Comparison of ENCODE assay signal across 32 cellular contexts in genomic region chr17:59767176-59767575, GRCh38. TPM values are rescaled to one million over a fixed set of nuclear protein-coding genes. Genes with fewer than 3 reads are reported as not detected.
DNase-seq lines count a peak whose midpoint lies in the region; ATAC-seq, FAIRE-seq and TF ChIP-seq lines count a peak whose summit lies in the region.
"Had no signal": no experiment of that assay in that cellular context is flagged by ENCODE, and none has a peak within 500 bp of the region (broad histone marks: within the 10 kb centered on the region; RNA-seq: fewer than 3 reads in every experiment).

No MANE protein-coding gene starts in this region.

- no peaks in the 10 kb centered on the region for H3K9me2 ChIP-seq in SK-N-SH
- H3K9me2 ChIP-seq in HCT116 (ENCODE audit: insufficient read depth), result no peaks in the 10 kb centered on the region

- in situ Hi-C loops in GM13976 (cut with MboI; ENCODE audit: low sequenced_read_pairs, unreplicated experiment), result no loop called here

- H2AFZ ChIP-seq in SK-N-SH (ENCODE audit: low read depth) (no peak overlapping the region), HCT116 (ENCODE audit: low read depth, low read length, poor library complexity, severe bottlenecking) (no peak overlapping the region), endothelial cell of umbilical vein (ENCODE audit: low read depth, low read length) (no peak overlapping the region)

- RAD21 ChIA-PET in HCT116 (lab: Charles Lee; ENCODE audit: low non-redundant PET in 1 of 2, low total read pairs in 2 of 2, uncharacterized antibody in 2 of 2, unreplicated experiment in 2 of 2), result no interaction called here

- H3K27ac ChIP-seq in SK-N-SH (ENCODE audit: low read depth in 2 of 2, low read length in 1 of 2), result peak overlapping the region; percentile 44 to 76; a peak in 3 of 4 replicates
- peak overlapping the region; percentile 22; the same call in 1 of the 2 replicates for H3K27ac ChIP-seq in HCT116 (ENCODE audit: low read depth, low read length)
- H3K27ac ChIP-seq in endothelial cell of umbilical vein (ENCODE audit: insufficient read depth, low read depth, low read length), result peak overlapping the region; percentile 98
- H3K27ac ChIP-seq: 22Rv1 had no signal

- H3F3A ChIP-seq in SK-N-SH (replicated peaks; ENCODE audit: insufficient read depth), result peaks cover 76% of the 10 kb centered on the region

- H3K79me2 ChIP-seq in SK-N-SH (ENCODE audit: insufficient read depth) (peaks cover 57% of the 10 kb centered on the region), HCT116 (ENCODE audit: insufficient read depth, low read length) (peaks cover 31% of the 10 kb centered on the region), endothelial cell of umbilical vein (ENCODE audit: control insufficient read depth, insufficient read depth, low read length) (peaks cover 18% of the 10 kb centered on the region)

- no peaks in the 10 kb centered on the region for H3K9me3 ChIP-seq in SK-N-SH
- H3K9me3 ChIP-seq in HCT116 (ENCODE audit: control insufficient read depth in 1 of 2, insufficient read depth in 1 of 2, low read depth in 1 of 2, low read length in 2 of 2), result no peaks in the 10 kb centered on the region
- H3K9me3 ChIP-seq in endothelial cell of umbilical vein (replicated peaks; ENCODE audit: control insufficient read depth, insufficient read depth, low read length), result no peaks in the 10 kb centered on the region
- H3K9me3 ChIP-seq: ascending aorta, esophagus muscularis mucosa had no signal

- TF ChIP-seq EP300 in SK-N-SH (IDR thresholded peaks at IDR 0.05; ENCODE audit: borderline replicate concordance in 1 of 2, low read depth in 1 of 2, low read length in 1 of 2), result no peak

- intact Hi-C loops in HCT116 (cut with micrococcal nuclease) (no loop called here), endothelial cell of umbilical vein (cut with micrococcal nuclease) (loop anchor here (1.0 to 2.0 kb wide), 3 partner anchors 11 to 62 kb away; no protein-coding TSS in a partner anchor)

- FAIRE-seq in endothelial cell of umbilical vein (lab: Jason Lieb, UNC), result peak; percentile 74
- FAIRE-seq: frontal cortex, G401.6 had no signal

- dilution Hi-C loops in endothelial cell of umbilical vein (cut with MboI; ENCODE audit: extremely low pct_ligation_motif_present, low sequenced_read_pairs), result no loop called here

- TF ChIP-seq CTCF in SK-N-SH (IDR thresholded peaks at IDR 0.05) (no peak), HCT116 (IDR thresholded peaks at IDR 0.05 in 2 of 3, conservative IDR thresholded peaks at IDR 0.05 in 1 of 3; ENCODE audit: borderline replicate concordance in 1 of 3, insufficient read depth in 1 of 3, low read depth in 2 of 3, low read length in 2 of 3) (no peak), endothelial cell of umbilical vein (IDR thresholded peaks at IDR 0.05; ENCODE audit: extremely low read depth in 1 of 2, insufficient read depth in 1 of 2, low read depth in 1 of 2, low read length in 2 of 2) (no peak), osteocyte (IDR thresholded peaks at IDR 0.05) (no peak), GM13976 (IDR thresholded peaks at IDR 0.05; ENCODE audit: borderline replicate concordance, control extremely low read depth, extremely low read depth, insufficient read depth, missing control alignments) (no peak)

- BruUV-seq in HCT116 (replicated peaks; lab: Mats Ljungman, UMichigan) (no TSS peak), endothelial cell of umbilical vein (replicated peaks; lab: Mats Ljungman, UMichigan) (no TSS peak)

- peaks cover 5 to 32% of the 10 kb centered on the region in 2 experiments for H3K36me3 ChIP-seq in SK-N-SH (replicated peaks in 1 of 2; ENCODE audit: control insufficient read depth in 1 of 2, insufficient read depth in 2 of 2, low read length in 1 of 2)
- peaks cover 0 to 18% of the 10 kb centered on the region in 2 experiments; a peak in 2 of 4 replicates for H3K36me3 ChIP-seq in HCT116 (ENCODE audit: control insufficient read depth in 1 of 2, insufficient read depth in 2 of 2, low read length in 2 of 2)
- no peaks in the 10 kb centered on the region for H3K36me3 ChIP-seq in endothelial cell of umbilical vein (ENCODE audit: control insufficient read depth in 2 of 2, extremely low read depth in 1 of 2, insufficient read depth in 2 of 2, low read length in 2 of 2)

- H3K27me3 ChIP-seq in SK-N-SH (ENCODE audit: insufficient read depth), result no peaks in the 10 kb centered on the region
- no peaks in the 10 kb centered on the region for H3K27me3 ChIP-seq in HCT116 (ENCODE audit: insufficient read depth, low read length)
- no peaks in the 10 kb centered on the region for H3K27me3 ChIP-seq in endothelial cell of umbilical vein (ENCODE audit: control insufficient read depth in 2 of 2, insufficient read depth in 2 of 2, low read length in 2 of 2)
- H3K27me3 ChIP-seq: ascending aorta, esophagus muscularis mucosa had no signal

- no peaks in the 10 kb centered on the region for H3K27me3 Mint-ChIP-seq in osteocyte (ENCODE audit: unreplicated experiment)
- H3K27me3 Mint-ChIP-seq: activated naive CD8-positive, alpha-beta T cell treated with anti-CD3 and anti-CD28 coated beads, Interleukin-2, amount 10 ng/mL, durations not matched to agents 7 days and 5 days; progenitor cell of endocrine pancreas had no signal

- no peak for TF ChIP-seq RAD21 in SK-N-SH (IDR thresholded peaks at IDR 0.05; ENCODE audit: low read length)
- TF ChIP-seq RAD21 in HCT116 (IDR thresholded peaks at IDR 0.05; ENCODE audit: low read depth), result no peak

- peak overlapping the region; percentile 31; the same call in 1 of the 2 replicates for H3K9ac ChIP-seq in SK-N-SH
- H3K9ac ChIP-seq in HCT116 (ENCODE audit: low read length), result no peak overlapping the region
- peak overlapping the region; percentile 61 for H3K9ac ChIP-seq in endothelial cell of umbilical vein (replicated peaks; ENCODE audit: extremely low read depth, insufficient read depth, low read length)

- H3K9me1 ChIP-seq in endothelial cell of umbilical vein (replicated peaks; ENCODE audit: control insufficient read depth, extremely low read depth, insufficient read depth, low read length), result no peaks in the 10 kb centered on the region

- H4K20me1 ChIP-seq in SK-N-SH (ENCODE audit: insufficient read depth) (no peaks in the 10 kb centered on the region), HCT116 (ENCODE audit: insufficient read depth) (no peaks in the 10 kb centered on the region), endothelial cell of umbilical vein (replicated peaks; ENCODE audit: control insufficient read depth, extremely low read depth, insufficient read depth, low read length) (no peaks in the 10 kb centered on the region)

- H3K4me3 ChIP-seq in SK-N-SH (ENCODE audit: low read depth in 2 of 2, low read length in 1 of 2) (no peak overlapping the region), HCT116 (replicated peaks in 1 of 2; ENCODE audit: low read depth in 1 of 2, low read length in 2 of 2) (no peak overlapping the region), endothelial cell of umbilical vein (replicated peaks in 1 of 3; ENCODE audit: insufficient read depth in 1 of 3, low read depth in 1 of 3, low read length in 3 of 3) (no peak overlapping the region)
- H3K4me3 ChIP-seq: ascending aorta, esophagus muscularis mucosa had no signal

- H3K4me1 ChIP-seq in SK-N-SH (ENCODE audit: control insufficient read depth in 1 of 2, insufficient read depth in 2 of 2, low read depth in 1 of 2, low read length in 1 of 2) (peaks cover 0 to 34% of the 10 kb centered on the region in 2 experiments; a peak in 3 of 4 replicates), HCT116 (ENCODE audit: control insufficient read depth in 1 of 2, insufficient read depth in 2 of 2, low read length in 2 of 2) (peaks cover 60 to 83% of the 10 kb centered on the region in 2 experiments), endothelial cell of umbilical vein (ENCODE audit: control insufficient read depth, extremely low read depth, insufficient read depth, low read length) (peaks cover 78% of the 10 kb centered on the region)

- H3K9me3 Mint-ChIP-seq in osteocyte (ENCODE audit: unreplicated experiment), result no peaks in the 10 kb centered on the region
- H3K9me3 Mint-ChIP-seq: activated naive CD8-positive, alpha-beta T cell treated with anti-CD3 and anti-CD28 coated beads, Interleukin-2, amount 10 ng/mL, durations not matched to agents 7 days and 5 days; CD14-positive monocyte; endodermal cell; H9; stimulated activated effector memory CD8-positive, alpha-beta T cell treated with anti-CD3 and anti-CD28 coated beads, Interleukin-12 subunit alpha, Interleukin-12 subunit beta, amount 100 ng/mL, for 72 hours had no signal

- peaks cover 3% of the 10 kb centered on the region for H3K36me3 Mint-ChIP-seq in osteocyte (ENCODE audit: unreplicated experiment)

- H3K4me1 Mint-ChIP-seq in osteocyte (ENCODE audit: unreplicated experiment), result peaks cover 64% of the 10 kb centered on the region
- H3K4me1 Mint-ChIP-seq: endodermal cell had no signal

- DNase-seq in SK-N-SH (no peak), HCT116 (ENCODE audit: low read depth, low spot score) (no peak), endothelial cell of umbilical vein (ENCODE audit: low read depth, low spot score) (peak; percentile 85), osteocyte (ENCODE audit: extremely low spot score, unreplicated experiment) (no peak), NCI-H524 treated with DMSO at 0.1 percent for 48 hours (lab: John Stamatoyannopoulos, UW) (no peak), GM13976 (ENCODE audit: low spot score) (no peak)
- DNase-seq: activated CD4-positive, alpha-beta T cell treated with anti-CD3 and anti-CD28 coated beads for 48 hours; activated gamma-delta T cell; activated naive CD8-positive, alpha-beta T cell treated with anti-CD3 and anti-CD28 coated beads, Interleukin-2, amount 10 ng/mL, durations not matched to agents 7 days and 5 days; Calu3; caudate nucleus; cortex of kidney; DMS79; endodermal cell; H9; hippocampal formation; Karpas-422; NCI-H1417; NCI-H2029; NCI-H526; SHP77 treated with DMSO at 0.1 percent for 48 hours; stimulated activated CD4-positive, alpha-beta T cell treated with anti-CD3 and anti-CD28 coated beads, Interleukin-15, amount 100 ng/mL, for 24 hours had no signal

- H3K27ac Mint-ChIP-seq in osteocyte (ENCODE audit: unreplicated experiment), result peak overlapping the region; percentile 96
- H3K27ac Mint-ChIP-seq: activated naive CD8-positive, alpha-beta T cell treated with anti-CD3 and anti-CD28 coated beads, Interleukin-2, amount 10 ng/mL, durations not matched to agents 7 days and 5 days; endodermal cell; H9; progenitor cell of endocrine pancreas; stimulated activated effector memory CD8-positive, alpha-beta T cell treated with anti-CD3 and anti-CD28 coated beads, Interleukin-12 subunit alpha, Interleukin-12 subunit beta, amount 100 ng/mL, for 72 hours had no signal

- CTCF ChIA-PET in SK-N-SH (lab: Yijun Ruan, JAX), result no interaction called here
- CTCF ChIA-PET in HCT116 (lab: Charles Lee), result no interaction called here
- CTCF ChIA-PET in endothelial cell of umbilical vein (lab: Charles Lee), result no interaction called here

- no peak for ATAC-seq in SK-N-SH treated with all-trans-retinoic acid at 6 μM for 48 hours
- no peak for ATAC-seq in HCT116
- ATAC-seq in HG02798 (IDR thresholded peaks at IDR 0.05; ENCODE audit: poor library complexity, unreplicated experiment), result no peak
- ATAC-seq: stimulated activated effector memory CD8-positive, alpha-beta T cell treated with anti-CD3 and anti-CD28 coated beads, Interleukin-12 subunit alpha, Interleukin-12 subunit beta, amount 100 ng/mL, for 72 hours had no signal

- peak overlapping the region; percentile 70 for H3K4me3 Mint-ChIP-seq in osteocyte (ENCODE audit: unreplicated experiment)
- H3K4me3 Mint-ChIP-seq: activated naive CD8-positive, alpha-beta T cell treated with anti-CD3 and anti-CD28 coated beads, Interleukin-2, amount 10 ng/mL, durations not matched to agents 7 days and 5 days; CD14-positive monocyte; endodermal cell; H9; stimulated activated effector memory CD8-positive, alpha-beta T cell treated with anti-CD3 and anti-CD28 coated beads, Interleukin-12 subunit alpha, Interleukin-12 subunit beta, amount 100 ng/mL, for 72 hours had no signal

- H3K4me2 ChIP-seq in SK-N-SH, result 0 out of 2 replicates have a peak overlapping the region, but pooled peaks have one; percentile 4
- H3K4me2 ChIP-seq in HCT116 (ENCODE audit: low read length), result no peak overlapping the region
- peak overlapping the region; percentile 43 for H3K4me2 ChIP-seq in endothelial cell of umbilical vein (ENCODE audit: insufficient read depth, low read length)

- TF ChIP-seq POLR2A in HCT116 (IDR thresholded peaks at IDR 0.05; ENCODE audit: borderline replicate concordance, extremely low read depth, insufficient read depth, insufficient read length), result no peak
- no peak for TF ChIP-seq POLR2A in endothelial cell of umbilical vein (IDR thresholded peaks at IDR 0.05; ENCODE audit: low read depth, low read length)

- POLR2A ChIA-PET in SK-N-SH (lab: Yijun Ruan, JAX) (no interaction called here), HCT116 (lab: Charles Lee) (interaction anchor here (1.0 kb wide), 1 partner anchor 10 kb away, joined by 3 read pairs; no protein-coding TSS in a partner anchor), endothelial cell of umbilical vein (lab: Charles Lee) (no interaction called here)

RNA-seq across cellular contexts. Expression of gene VMP1, which starts 59.7 kb away (rescaled TPM):
- polyA plus RNA-seq in SK-N-SH (2012; rRNA removed), result 169 and 338 TPM in 2 replicates
- polyA plus RNA-seq in SK-N-SH (2012; cell fraction: cytosol; rRNA removed), result 92.0 and 104 TPM in 2 replicates
- 660 and 1,365 TPM in 2 replicates for polyA plus RNA-seq in SK-N-SH (2012; cell fraction: nucleus; rRNA removed)
- 366 TPM for total RNA-seq in HCT116 (2021; ENCODE audit: unreplicated experiment)
- polyA plus RNA-seq in HCT116 (2012), result 92.7 and 130 TPM in 2 replicates
- 270 and 321 TPM in 2 replicates for total RNA-seq in endothelial cell of umbilical vein
- 121 and 138 TPM in 2 replicates for polyA plus RNA-seq in endothelial cell of umbilical vein
- polyA plus RNA-seq in endothelial cell of umbilical vein (2011; cell fraction: cytosol; rRNA removed), result 82.1 and 129 TPM in 2 replicates
- polyA plus RNA-seq in endothelial cell of umbilical vein (2011; cell fraction: nucleus; rRNA removed), result 480 and 810 TPM in 2 replicates
- 259 and 273 TPM in 2 replicates for polyA plus RNA-seq in endothelial cell of umbilical vein (2012)
- polyA minus RNA-seq in endothelial cell of umbilical vein, result 581 and 744 TPM in 2 replicates
- polyA minus RNA-seq in endothelial cell of umbilical vein (2011; cell fraction: cytosol; rRNA and poly(A)+ RNA removed), result 54.0 TPM
- 786 and 1,192 TPM in 2 replicates for polyA minus RNA-seq in endothelial cell of umbilical vein (2011; cell fraction: nucleus; rRNA and poly(A)+ RNA removed)
- 364 and 468 TPM in 2 replicates for total RNA-seq in osteocyte

RNA-seq across cellular contexts. Expression of gene PTRH2, which starts 59.9 kb away (rescaled TPM):
- polyA plus RNA-seq in SK-N-SH (2012; rRNA removed), result 101 and 140 TPM in 2 replicates
- polyA plus RNA-seq in SK-N-SH (2012; cell fraction: cytosol; rRNA removed), result 135 and 161 TPM in 2 replicates
- 53.0 and 94.5 TPM in 2 replicates for polyA plus RNA-seq in SK-N-SH (2012; cell fraction: nucleus; rRNA removed)
- total RNA-seq in HCT116 (2021; ENCODE audit: unreplicated experiment), result 59.6 TPM
- 66.3 and 70.0 TPM in 2 replicates for polyA plus RNA-seq in HCT116 (2012)
- 40.1 and 41.2 TPM in 2 replicates for total RNA-seq in endothelial cell of umbilical vein
- polyA plus RNA-seq in endothelial cell of umbilical vein, result 40.0 and 46.7 TPM in 2 replicates
- polyA plus RNA-seq in endothelial cell of umbilical vein (2011; cell fraction: cytosol; rRNA removed), result 67.8 and 71.1 TPM in 2 replicates
- 35.3 and 44.1 TPM in 2 replicates for polyA plus RNA-seq in endothelial cell of umbilical vein (2011; cell fraction: nucleus; rRNA removed)
- polyA plus RNA-seq in endothelial cell of umbilical vein (2012), result 66.7 and 78.1 TPM in 2 replicates
- 49.5 and 59.7 TPM in 2 replicates for polyA minus RNA-seq in endothelial cell of umbilical vein
- polyA minus RNA-seq in endothelial cell of umbilical vein (2011; cell fraction: cytosol; rRNA and poly(A)+ RNA removed), result 13.0 TPM
- polyA minus RNA-seq in endothelial cell of umbilical vein (2011; cell fraction: nucleus; rRNA and poly(A)+ RNA removed), result 13.7 and 17.6 TPM in 2 replicates
- 19.6 TPM in 2 replicates for total RNA-seq in osteocyte

Comparison
In these comparisons a context has a peak if more than half of its experiments do, and no peak if none do; other contexts are left out.
1. H3K27ac ChIP-seq: peak in every context shown above with its lines; median percentile 98 in endothelial cell of umbilical vein; 60 in SK-N-SH; 22 in HCT116.